8 cellular contexts compared by ENCODE assay signal in genomic region chr12:6821674-6822433, GRCh38.
DNase-seq lines count a peak whose midpoint lies in the region; ATAC-seq and TF ChIP-seq lines count a peak whose summit lies in the region.

A gene with protein sequence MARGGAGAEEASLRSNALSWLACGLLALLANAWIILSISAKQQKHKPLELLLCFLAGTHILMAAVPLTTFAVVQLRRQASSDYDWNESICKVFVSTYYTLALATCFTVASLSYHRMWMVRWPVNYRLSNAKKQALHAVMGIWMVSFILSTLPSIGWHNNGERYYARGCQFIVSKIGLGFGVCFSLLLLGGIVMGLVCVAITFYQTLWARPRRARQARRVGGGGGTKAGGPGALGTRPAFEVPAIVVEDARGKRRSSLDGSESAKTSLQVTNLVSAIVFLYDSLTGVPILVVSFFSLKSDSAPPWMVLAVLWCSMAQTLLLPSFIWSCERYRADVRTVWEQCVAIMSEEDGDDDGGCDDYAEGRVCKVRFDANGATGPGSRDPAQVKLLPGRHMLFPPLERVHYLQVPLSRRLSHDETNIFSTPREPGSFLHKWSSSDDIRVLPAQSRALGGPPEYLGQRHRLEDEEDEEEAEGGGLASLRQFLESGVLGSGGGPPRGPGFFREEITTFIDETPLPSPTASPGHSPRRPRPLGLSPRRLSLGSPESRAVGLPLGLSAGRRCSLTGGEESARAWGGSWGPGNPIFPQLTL (plus strand): TSS chr12:6821821. CDS start chr12:6823899, 2,078 bp downstream.

- peak within 1 kb of the TSS; percentile 57 for H3K27ac Mint-ChIP-seq in activated T-cell treated with anti-CD3 and anti-CD28 coated beads, Interleukin-2, amount 50 U/mL, for 24 hours
- H3K27ac Mint-ChIP-seq in stimulated activated naive CD8-positive, alpha-beta T cell treated with anti-CD3 and anti-CD28 coated beads, Interleukin-15, amount 100 ng/mL, for 72 hours, result peak within 1 kb of the TSS in 1 of 2 donors; percentile 29

- ATAC-seq in stimulated activated naive CD8-positive, alpha-beta T cell treated with anti-CD3 and anti-CD28 coated beads, Interleukin-15, amount 100 ng/mL, for 72 hours, result peak; percentile 27
- ATAC-seq in GM19328 (IDR thresholded peaks at IDR 0.05; ENCODE audit: unreplicated experiment), result no peak
- no peak for ATAC-seq in HG03439 (IDR thresholded peaks at IDR 0.05; ENCODE audit: unreplicated experiment)

- TF ChIP-seq CTCF in choroid plexus epithelial cell (conservative IDR thresholded peaks at IDR 0.05; ENCODE audit: low read depth, low read length), result no peak

- H3K36me3 Mint-ChIP-seq in activated T-cell treated with anti-CD3 and anti-CD28 coated beads, Interleukin-2, amount 50 U/mL, for 24 hours (ENCODE audit: low read depth), result peaks cover 29% of the 10 kb centered on the region

- no peak for DNase-seq in activated T-cell treated with anti-CD3 and anti-CD28 coated beads, Interleukin-2, amount 50 U/mL, for 24 hours
- no peak for DNase-seq in activated T-cell treated with anti-CD3 and anti-CD28 coated beads, Interleukin-2, amount 50 U/mL, for 1 hour
- DNase-seq in NCI-H446 treated with DMSO at 0.1 percent for 48 hours (lab: John Stamatoyannopoulos, UW), result peak; percentile 10
- DNase-seq in choroid plexus epithelial cell (ENCODE audit: low read depth), result peak; percentile 62
- peak; percentile 97 for DNase-seq in left kidney (ENCODE audit: low read depth, low spot score)
- no peak for DNase-seq in stimulated activated naive CD8-positive, alpha-beta T cell treated with anti-CD3 and anti-CD28 coated beads, Interleukin-15, amount 100 ng/mL, for 72 hours

- H3K9me3 Mint-ChIP-seq in activated T-cell treated with anti-CD3 and anti-CD28 coated beads, Interleukin-2, amount 50 U/mL, for 24 hours, result no peaks in the 10 kb centered on the region
- H3K9me3 Mint-ChIP-seq in stimulated activated naive CD8-positive, alpha-beta T cell treated with anti-CD3 and anti-CD28 coated beads, Interleukin-15, amount 100 ng/mL, for 72 hours, result no peaks in the 10 kb centered on the region

- H3K4me1 Mint-ChIP-seq in activated T-cell treated with anti-CD3 and anti-CD28 coated beads, Interleukin-2, amount 50 U/mL, for 24 hours (ENCODE audit: low read depth), result peaks cover 18% of the 10 kb centered on the region
- H3K4me1 Mint-ChIP-seq in stimulated activated naive CD8-positive, alpha-beta T cell treated with anti-CD3 and anti-CD28 coated beads, Interleukin-15, amount 100 ng/mL, for 72 hours, result peaks cover 23% of the 10 kb centered on the region

- H3K4me3 ChIP-seq in choroid plexus epithelial cell (ENCODE audit: low read depth, low read length), result peak within 1 kb of the TSS; percentile 58

- peaks cover 52% of the 10 kb centered on the region for H3K27me3 Mint-ChIP-seq in activated T-cell treated with anti-CD3 and anti-CD28 coated beads, Interleukin-2, amount 50 U/mL, for 24 hours
- H3K27me3 Mint-ChIP-seq in stimulated activated naive CD8-positive, alpha-beta T cell treated with anti-CD3 and anti-CD28 coated beads, Interleukin-15, amount 100 ng/mL, for 72 hours, result peaks cover 67% of the 10 kb centered on the region

- H3K4me3 Mint-ChIP-seq in activated T-cell treated with anti-CD3 and anti-CD28 coated beads, Interleukin-2, amount 50 U/mL, for 24 hours, result peak within 1 kb of the TSS; percentile 43
- H3K4me3 Mint-ChIP-seq in stimulated activated naive CD8-positive, alpha-beta T cell treated with anti-CD3 and anti-CD28 coated beads, Interleukin-15, amount 100 ng/mL, for 72 hours, result peak within 1 kb of the TSS; percentile 42 to 62

Comparison
In these comparisons a context has a peak if more than half of its experiments do, and no peak if none do; other contexts are left out.
1. DNase-seq: peak in NCI-H446 treated with DMSO at 0.1 percent for 48 hours (single experiment), choroid plexus epithelial cell (single experiment) and left kidney (single experiment); none in activated T-cell treated with anti-CD3 and anti-CD28 coated beads, Interleukin-2, amount 50 U/mL, for 24 hours (single experiment), activated T-cell treated with anti-CD3 and anti-CD28 coated beads, Interleukin-2, amount 50 U/mL, for 1 hour (single experiment) and stimulated activated naive CD8-positive, alpha-beta T cell treated with anti-CD3 and anti-CD28 coated beads, Interleukin-15, amount 100 ng/mL, for 72 hours (0 of 2).